Comparison of ENCODE assay signal across 8 cellular contexts in the genomic region with DNA sequence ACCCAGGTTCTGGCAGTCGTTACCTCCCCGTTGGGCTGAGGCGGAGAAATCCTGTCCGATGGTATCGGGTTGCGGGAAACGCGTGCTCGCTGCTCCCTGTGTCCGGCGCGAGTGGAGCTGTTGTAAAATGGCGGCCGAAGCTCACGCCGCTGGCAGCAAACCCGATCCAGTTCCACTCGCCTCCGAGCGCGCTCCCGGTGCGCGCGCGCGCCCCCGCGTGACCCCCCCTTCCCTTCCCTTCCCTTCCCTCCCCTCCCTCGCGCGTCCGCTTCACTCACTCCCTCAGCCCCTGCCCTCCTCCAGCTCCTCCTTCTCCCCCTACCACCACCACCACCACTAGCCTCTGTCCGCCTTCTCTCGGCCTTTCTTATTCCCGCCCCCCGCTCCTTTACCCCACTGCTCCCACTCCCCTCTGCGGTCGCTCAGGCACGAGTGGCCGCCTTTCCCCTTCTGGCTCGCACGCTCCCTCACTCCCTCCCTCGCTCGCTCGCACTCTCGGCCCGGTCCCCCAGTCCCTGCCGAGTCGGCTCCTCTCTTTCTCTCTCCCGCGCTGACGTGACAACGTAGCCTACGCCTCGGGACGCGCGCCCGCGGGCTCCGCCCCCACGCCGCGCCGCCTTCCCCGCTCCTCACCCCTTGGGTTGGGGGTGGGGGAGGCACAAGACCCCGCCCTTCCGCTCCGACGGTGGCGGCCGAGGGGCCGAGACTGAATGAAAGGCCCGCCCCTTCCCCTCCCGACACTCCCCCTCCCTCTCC. TPM values are rescaled to one million over a fixed set of nuclear protein-coding genes. Genes with fewer than 3 reads are reported as not detected.
DNase-seq lines count a peak whose midpoint lies in the region; ATAC-seq, FAIRE-seq and TF ChIP-seq lines count a peak whose summit lies in the region.

A gene (minus strand): TSS at position 113 of the 756 bp plus-strand sequence. CDS start 1,447 bp downstream, outside the sequence.

- peaks cover 19 to 38% of the 10 kb centered on the region in 2 donors for H3K36me3 Mint-ChIP-seq in activated T-cell treated with anti-CD3 and anti-CD28 coated beads, Interleukin-2, amount 50 U/mL, for 72 hours (ENCODE audit: insufficient read depth in 2 of 2)

- H3K4me1 ChIP-seq in DOHH2 (ENCODE audit: control insufficient read depth, low read length) = peaks cover 46% of the 10 kb centered on the region
- peaks cover 41% of the 10 kb centered on the region for H3K4me1 ChIP-seq in GM23248 (ENCODE audit: insufficient read depth)
- peaks cover 43% of the 10 kb centered on the region for H3K4me1 ChIP-seq in Karpas-422 (ENCODE audit: low read length)
- peaks cover 36 to 51% (median 48%) of the 10 kb centered on the region in 4 donors for H3K4me1 ChIP-seq in esophagus muscularis mucosa

- H3K27ac ChIP-seq in DOHH2 (ENCODE audit: low read depth, low read length) (peak within 1 kb of the TSS; percentile 91), GM23248 (peak within 1 kb of the TSS; percentile 100), Karpas-422 (ENCODE audit: low read length) (peak within 1 kb of the TSS; percentile 94), esophagus muscularis mucosa (replicated peaks in 1 of 4) (peak within 1 kb of the TSS; percentile 95 to 100 (median 98))

- H3K4me1 Mint-ChIP-seq in activated T-cell treated with anti-CD3 and anti-CD28 coated beads, Interleukin-2, amount 50 U/mL, for 72 hours (ENCODE audit: low read depth) = peaks cover 50% of the 10 kb centered on the region

- no peaks in the 10 kb centered on the region for H3K27me3 Mint-ChIP-seq in activated T-cell treated with anti-CD3 and anti-CD28 coated beads, Interleukin-2, amount 50 U/mL, for 72 hours (ENCODE audit: low read depth)

- H3K9me3 ChIP-seq in DOHH2 (ENCODE audit: control insufficient read depth, insufficient read depth, low read length) (0 out of 2 replicates have a peak, but pooled peaks cover 3% of the 10 kb centered on the region), GM23248 (ENCODE audit: low read depth) (no peaks in the 10 kb centered on the region), Karpas-422 (ENCODE audit: low read length) (no peaks in the 10 kb centered on the region), esophagus muscularis mucosa (no peaks in the 10 kb centered on the region)

- DNase-seq in GM23248 (peak; percentile 100), Karpas-422 (peak; percentile 99), RCC 7860 (ENCODE audit: low spot score) (peak; percentile 90), esophagus muscularis mucosa (ENCODE audit: extremely low spot score) (peak; percentile 99), myocyte (ENCODE audit: low read depth) (peak; percentile 99)
- peak; percentile 99 for DNase-seq in activated T-cell treated with anti-CD3 and anti-CD28 coated beads, Interleukin-2, amount 50 U/mL, for 72 hours
- peak; percentile 98 to 99 for DNase-seq in stimulated activated CD8-positive, alpha-beta memory T cell treated with anti-CD3 and anti-CD28 coated beads, Interleukin-7, amount 100 ng/mL, for 4 hours (ENCODE audit: low read depth in 2 of 2)

- H3K4me3 Mint-ChIP-seq in activated T-cell treated with anti-CD3 and anti-CD28 coated beads, Interleukin-2, amount 50 U/mL, for 72 hours = peak within 1 kb of the TSS; percentile 90 to 92

- H3K27ac Mint-ChIP-seq in activated T-cell treated with anti-CD3 and anti-CD28 coated beads, Interleukin-2, amount 50 U/mL, for 72 hours = peak within 1 kb of the TSS; percentile 99

- TF ChIP-seq CTCF in DOHH2 (IDR thresholded peaks at IDR 0.05; ENCODE audit: low read depth, low read length, poor library complexity, severe bottlenecking) = no peak
- no peak for TF ChIP-seq CTCF in esophagus muscularis mucosa (IDR thresholded peaks at IDR 0.05)

- intact Hi-C loops in esophagus muscularis mucosa (cut with DNase I) = loop anchor here (1.0 to 2.0 kb wide), 2 partner anchors 35 to 50 kb away; a partner anchor contains a TSS

- peaks cover 0 to 3% of the 10 kb centered on the region in 2 donors for H3K9me3 Mint-ChIP-seq in activated T-cell treated with anti-CD3 and anti-CD28 coated beads, Interleukin-2, amount 50 U/mL, for 72 hours

- peaks cover 55% of the 10 kb centered on the region for H3K36me3 ChIP-seq in DOHH2 (ENCODE audit: control insufficient read depth, low read length)
- peaks cover 25% of the 10 kb centered on the region for H3K36me3 ChIP-seq in GM23248 (ENCODE audit: low read depth)
- peaks cover 38% of the 10 kb centered on the region for H3K36me3 ChIP-seq in Karpas-422 (ENCODE audit: insufficient read depth, low read length)
- peaks cover 0 to 26% (median 9%) of the 10 kb centered on the region in 4 donors for H3K36me3 ChIP-seq in esophagus muscularis mucosa

- H2AFZ ChIP-seq in GM23248 = peak within 1 kb of the TSS; percentile 80
- H2AFZ ChIP-seq in Karpas-422 (ENCODE audit: low read length) = peak within 1 kb of the TSS; percentile 69

- in situ Hi-C loops in GM23248 (cut with MboI) = no loop called here

- H3K9me2 ChIP-seq in DOHH2 (replicated peaks; ENCODE audit: control insufficient read depth, low read length) (no peaks in the 10 kb centered on the region), GM23248 (ENCODE audit: insufficient read depth) (no peaks in the 10 kb centered on the region), Karpas-422 (replicated peaks; ENCODE audit: insufficient read depth, low read length) (no peaks in the 10 kb centered on the region)

- no peak for TF ChIP-seq EP300 in esophagus muscularis mucosa (IDR thresholded peaks at IDR 0.05)

- no peak for FAIRE-seq in RCC 7860 (lab: Jason Lieb, UNC)

- ATAC-seq in activated T-cell treated with anti-CD3 and anti-CD28 coated beads, Interleukin-2, amount 50 U/mL, for 72 hours (replicated peaks in 1 of 2) = peak; percentile 84 to 87

- H3K9ac ChIP-seq in GM23248 (peak within 1 kb of the TSS; percentile 100), Karpas-422 (ENCODE audit: low read length) (peak within 1 kb of the TSS; percentile 100)

- TF ChIP-seq POLR2A in esophagus muscularis mucosa (IDR thresholded peaks at IDR 0.05; ENCODE audit: low read depth) = peak; percentile 96

- H3K79me2 ChIP-seq in DOHH2 (ENCODE audit: control insufficient read depth, low read length) (peaks cover 62% of the 10 kb centered on the region), GM23248 (ENCODE audit: insufficient read depth) (peaks cover 48% of the 10 kb centered on the region), Karpas-422 (ENCODE audit: low read length) (peaks cover 52% of the 10 kb centered on the region)

- peaks cover 38% of the 10 kb centered on the region for H4K20me1 ChIP-seq in DOHH2 (ENCODE audit: control insufficient read depth, insufficient read depth, low read depth, low read length)
- H4K20me1 ChIP-seq in GM23248 (ENCODE audit: insufficient read depth) = peaks cover 28% of the 10 kb centered on the region
- H4K20me1 ChIP-seq in Karpas-422 (ENCODE audit: insufficient read depth, low read depth, low read length) = peaks cover 39% of the 10 kb centered on the region

- no peaks in the 10 kb centered on the region; the same call in 1 of the 2 replicates for H3K27me3 ChIP-seq in DOHH2 (ENCODE audit: control insufficient read depth, low read length)
- H3K27me3 ChIP-seq in GM23248 (replicated peaks; ENCODE audit: insufficient read depth) = no peaks in the 10 kb centered on the region
- no peaks in the 10 kb centered on the region for H3K27me3 ChIP-seq in Karpas-422 (ENCODE audit: low read length)
- no peaks in the 10 kb centered on the region for H3K27me3 ChIP-seq in esophagus muscularis mucosa

- H3F3A ChIP-seq in DOHH2 (ENCODE audit: control insufficient read depth, insufficient read depth) = peaks cover 11% of the 10 kb centered on the region
- peaks cover 21% of the 10 kb centered on the region for H3F3A ChIP-seq in GM23248 (ENCODE audit: insufficient read depth)

- 1% methylated on average over 31 to 65 of the region's 76 CpGs for WGBS in GM23248 (ENCODE audit: low coverage in 1 of 2, low lambda C conversion rate in 2 of 2, missing lambda C conversion rate in 2 of 2), 2 experiments
- WGBS in esophagus muscularis mucosa = under 1% methylated on average over 36 of the region's 76 CpGs

- H3K4me3 ChIP-seq in DOHH2 (ENCODE audit: low read length) (peak within 1 kb of the TSS; percentile 82), GM23248 (peak within 1 kb of the TSS; percentile 98), Karpas-422 (ENCODE audit: low read length) (peak within 1 kb of the TSS; percentile 99), esophagus muscularis mucosa (peak within 1 kb of the TSS; percentile 83 to 100 (median 92))

- peak within 1 kb of the TSS; percentile 91 for H3K4me2 ChIP-seq in DOHH2 (ENCODE audit: low read length)
- peak within 1 kb of the TSS; percentile 92 for H3K4me2 ChIP-seq in GM23248 (ENCODE audit: unreplicated experiment)
- H3K4me2 ChIP-seq in Karpas-422 (ENCODE audit: low read depth, low read length, poor library complexity, severe bottlenecking) = peak within 1 kb of the TSS; percentile 94

RNA-seq across cellular contexts. Expression of the gene that starts here (rescaled TPM):
- total RNA-seq in GM23248 (2014; rRNA removed; shearing (Covaris generic)) = 77.9 and 99.0 TPM in 2 replicates
- polyA plus RNA-seq in GM23248 (2016; fragmentation: Nextera tagmentation; extraction: Ambion mirVana) = 138 and 150 TPM in 2 replicates
- 73.4 and 99.4 TPM in 2 replicates for total RNA-seq in Karpas-422 (2014; rRNA removed; shearing (Covaris generic); ENCODE audit: low replicate concordance)
- total RNA-seq in activated T-cell treated with anti-CD3 and anti-CD28 coated beads, Interleukin-2, amount 50 U/mL, for 72 hours = 10 to 100 TPM; 75.9 to 90.2 TPM
- total RNA-seq in esophagus muscularis mucosa = 10 to 100 TPM; 74.4 to 88.1 (median 80.7) TPM
- total RNA-seq in myocyte = 76.5 and 91.3 TPM in 2 replicates
- 66.1 TPM for polyA plus RNA-seq in myocyte (2012)

Comparison
In these comparisons a context has a peak if more than half of its experiments do, and no peak if none do; other contexts are left out.
1. Peak in every context shown above with its lines: DNase-seq, ATAC-seq, H3K4me3 ChIP-seq and H3K27ac ChIP-seq.